ENCODE assay signal across 17 cellular contexts in genomic region chr4:184317234-184317918, GRCh38.
DNase-seq lines count a peak whose midpoint lies in the region; ATAC-seq and TF ChIP-seq lines count a peak whose summit lies in the region.
"Had no signal": no experiment of that assay in that cellular context is flagged by ENCODE, and none has a peak within 500 bp of the region (broad histone marks: within the 10 kb centered on the region; RNA-seq: fewer than 3 reads in every experiment).

No MANE protein-coding gene starts in this region.

- H4K8ac ChIP-seq in IMR-90 (ENCODE audit: low read depth in 2 of 2, low read length in 2 of 2): no peak overlapping the region

- no peak overlapping the region for H3K23ac ChIP-seq in IMR-90 (ENCODE audit: low read depth, low read length)

- H3K4me2 ChIP-seq in IMR-90 (ENCODE audit: low read depth, low read length): no peak overlapping the region

- H3K9me3 ChIP-seq in IMR-90 (ENCODE audit: control insufficient read depth, insufficient read depth, low read length): no peaks in the 10 kb centered on the region
- H3K9me3 ChIP-seq: gastrocnemius medialis had no signal

- H4K91ac ChIP-seq in IMR-90 (ENCODE audit: insufficient read depth, low read depth, low read length): no peak overlapping the region

- no peak for ATAC-seq in IMR-90 (ENCODE audit: low read depth)
- no peak for ATAC-seq in activated CD8-positive, alpha-beta T cell treated with anti-CD3 and anti-CD28 coated beads, Interleukin-2, amount 10 ng/mL, durations not matched to agents 7 days and 5 days
- no peak for ATAC-seq in stimulated activated naive B cell treated with anti-CD40 and anti-IgM and Interleukin-4, amounts not matched to agents 10 μg/mL and 1 μg/mL and 100 μg/mL, for 72 hours (replicated peaks)
- ATAC-seq: gastrocnemius medialis, left colon, T-cell had no signal

- no peak overlapping the region for H3K14ac ChIP-seq in IMR-90 (replicated peaks; ENCODE audit: low read depth, low read length)

- no peaks in the 10 kb centered on the region for H3K27me3 ChIP-seq in IMR-90 (ENCODE audit: control insufficient read depth, insufficient read depth, low read length)
- H3K27me3 ChIP-seq: gastrocnemius medialis had no signal

- no peaks in the 10 kb centered on the region for H3K27me3 Mint-ChIP-seq in activated CD8-positive, alpha-beta T cell treated with anti-CD3 and anti-CD28 coated beads, Interleukin-2, amount 10 ng/mL, durations not matched to agents 7 days and 5 days (ENCODE audit: low read depth)
- H3K27me3 Mint-ChIP-seq in stimulated activated naive B cell treated with anti-CD40 and anti-IgM and Interleukin-4, amounts not matched to agents 10 μg/mL and 1 μg/mL and 100 μg/mL, for 72 hours: no peaks in the 10 kb centered on the region
- H3K27me3 Mint-ChIP-seq in activated naive CD4-positive, alpha-beta T cell treated with anti-CD3 and anti-CD28 coated beads, Interleukin-2, amount 10 ng/mL, durations not matched to agents 7 days and 5 days: no peaks in the 10 kb centered on the region
- H3K27me3 Mint-ChIP-seq: activated CD4-positive, alpha-beta memory T cell treated with anti-CD3 and anti-CD28 coated beads, Interleukin-2, amount 10 ng/mL, durations not matched to agents 7 days and 5 days; T-cell had no signal

- no peak overlapping the region for H3K56ac ChIP-seq in IMR-90 (ENCODE audit: extremely low read depth, insufficient read depth, low read length)

- H3K9me3 Mint-ChIP-seq in activated CD8-positive, alpha-beta T cell treated with anti-CD3 and anti-CD28 coated beads, Interleukin-2, amount 10 ng/mL, durations not matched to agents 7 days and 5 days (ENCODE audit: insufficient read depth): no peaks in the 10 kb centered on the region
- H3K9me3 Mint-ChIP-seq in stimulated activated naive B cell treated with anti-CD40 and anti-IgM and Interleukin-4, amounts not matched to agents 10 μg/mL and 1 μg/mL and 100 μg/mL, for 72 hours: no peaks in the 10 kb centered on the region
- no peaks in the 10 kb centered on the region for H3K9me3 Mint-ChIP-seq in activated naive CD4-positive, alpha-beta T cell treated with anti-CD3 and anti-CD28 coated beads, Interleukin-2, amount 10 ng/mL, durations not matched to agents 7 days and 5 days
- H3K9me3 Mint-ChIP-seq: activated CD4-positive, alpha-beta memory T cell treated with anti-CD3 and anti-CD28 coated beads, Interleukin-2, amount 10 ng/mL, durations not matched to agents 7 days and 5 days; T-cell had no signal

- TF ChIP-seq CTCF in IMR-90 (conservative IDR thresholded peaks at IDR 0.05; ENCODE audit: low read depth, low read length): no peak

- DNase-seq in IMR-90: peak; percentile 16
- peak; percentile 18 for DNase-seq in activated CD8-positive, alpha-beta T cell treated with anti-CD3 and anti-CD28 coated beads, Interleukin-2, amount 10 ng/mL, durations not matched to agents 7 days and 5 days
- peak; percentile 66 for DNase-seq in glomerular visceral epithelial cell (ENCODE audit: extremely low spot score)
- no peak for DNase-seq in stimulated activated naive B cell treated with anti-CD40 and anti-IgM and Interleukin-4, amounts not matched to agents 10 μg/mL and 1 μg/mL and 100 μg/mL, for 72 hours
- DNase-seq in hippocampal formation (lab: John Stamatoyannopoulos, UW): no peak
- no peak for DNase-seq in islet precursor cell
- no peak for DNase-seq in activated naive CD4-positive, alpha-beta T cell treated with anti-CD3 and anti-CD28 coated beads, Interleukin-2, amount 10 ng/mL, durations not matched to agents 7 days and 5 days
- DNase-seq: activated CD4-positive, alpha-beta memory T cell treated with anti-CD3 and anti-CD28 coated beads, Interleukin-2, amount 10 ng/mL, durations not matched to agents 7 days and 5 days; activated T-cell treated with anti-CD3 and anti-CD28 coated beads, Interleukin-2, amount 50 U/mL, for 48 hours; DMS79 treated with DMSO at 0.1 percent for 48 hours; gastrocnemius medialis; KBM-7; left colon; NCI-H2081; NCI-H446 treated with DMSO at 0.1 percent for 48 hours; T-cell had no signal

- no peak for TF ChIP-seq POLR2A in IMR-90 (IDR thresholded peaks at IDR 0.05; ENCODE audit: low read depth, low read length)

- H2AK5ac ChIP-seq in IMR-90 (ENCODE audit: low read depth, low read length): no peak overlapping the region

- H3K4me1 ChIP-seq in IMR-90 (ENCODE audit: control insufficient read depth, insufficient read depth, low read length): no peaks in the 10 kb centered on the region; the same call in 1 of the 2 replicates
- H3K4me1 ChIP-seq: gastrocnemius medialis had no signal

- H3K27ac ChIP-seq in IMR-90 (ENCODE audit: insufficient read depth, low read length): no peak overlapping the region
- H3K27ac ChIP-seq: gastrocnemius medialis, VCaP had no signal

- H3K18ac ChIP-seq in IMR-90 (ENCODE audit: low read depth, low read length): no peak overlapping the region

- no peak overlapping the region for H3K27ac Mint-ChIP-seq in activated CD8-positive, alpha-beta T cell treated with anti-CD3 and anti-CD28 coated beads, Interleukin-2, amount 10 ng/mL, durations not matched to agents 7 days and 5 days
- peak overlapping the region; percentile 96 for H3K27ac Mint-ChIP-seq in stimulated activated naive B cell treated with anti-CD40 and anti-IgM and Interleukin-4, amounts not matched to agents 10 μg/mL and 1 μg/mL and 100 μg/mL, for 72 hours
- H3K27ac Mint-ChIP-seq in activated naive CD4-positive, alpha-beta T cell treated with anti-CD3 and anti-CD28 coated beads, Interleukin-2, amount 10 ng/mL, durations not matched to agents 7 days and 5 days: no peak overlapping the region
- H3K27ac Mint-ChIP-seq: activated CD4-positive, alpha-beta memory T cell treated with anti-CD3 and anti-CD28 coated beads, Interleukin-2, amount 10 ng/mL, durations not matched to agents 7 days and 5 days; T-cell had no signal

- dilution Hi-C loops in IMR-90 (cut with HindIII; ENCODE audit: low sequenced_read_pairs, unreplicated experiment): no loop called here

- H3K4me3 Mint-ChIP-seq in activated CD8-positive, alpha-beta T cell treated with anti-CD3 and anti-CD28 coated beads, Interleukin-2, amount 10 ng/mL, durations not matched to agents 7 days and 5 days: no peak overlapping the region
- H3K4me3 Mint-ChIP-seq in stimulated activated naive B cell treated with anti-CD40 and anti-IgM and Interleukin-4, amounts not matched to agents 10 μg/mL and 1 μg/mL and 100 μg/mL, for 72 hours: peak overlapping the region; percentile 17 to 46
- H3K4me3 Mint-ChIP-seq in activated naive CD4-positive, alpha-beta T cell treated with anti-CD3 and anti-CD28 coated beads, Interleukin-2, amount 10 ng/mL, durations not matched to agents 7 days and 5 days: no peak overlapping the region
- H3K4me3 Mint-ChIP-seq: activated CD4-positive, alpha-beta memory T cell treated with anti-CD3 and anti-CD28 coated beads, Interleukin-2, amount 10 ng/mL, durations not matched to agents 7 days and 5 days; T-cell had no signal

- no peaks in the 10 kb centered on the region for H3K9me1 ChIP-seq in IMR-90 (ENCODE audit: insufficient read depth, low read length)

- no peak overlapping the region for H3K4ac ChIP-seq in IMR-90 (ENCODE audit: low read depth, low read length)

- no peak overlapping the region for H2BK120ac ChIP-seq in IMR-90 (ENCODE audit: low read depth, low read length)

- no peak overlapping the region for H2AK9ac ChIP-seq in IMR-90 (replicated peaks; ENCODE audit: low read depth, low read length, poor library complexity)

- H3K9ac ChIP-seq in IMR-90 (ENCODE audit: low read depth, low read length): no peak overlapping the region

- no TSS peak for BruUV-seq in IMR-90 (replicated peaks; lab: Mats Ljungman, UMichigan)

- no peak overlapping the region for H2BK15ac ChIP-seq in IMR-90 (ENCODE audit: low read depth, low read length)

- H2BK5ac ChIP-seq in IMR-90 (ENCODE audit: low read depth, low read length, poor library complexity, severe bottlenecking): no peak overlapping the region

- TF ChIP-seq RAD21 in IMR-90 (IDR thresholded peaks at IDR 0.05; ENCODE audit: low read length): no peak

- 83% methylated on average over 9 of the region's 14 CpGs; no CpG with 5 or more reads in 1 of the 2 experiments for WGBS in IMR-90 (ENCODE audit: extremely low coverage in 2 of 2, insufficient read length in 1 of 2), 2 experiments

- CTCF ChIA-PET in IMR-90 (lab: Yijun Ruan, JAX): interaction anchor here (0.6 kb wide), 1 partner anchor 230 kb away, joined by 8 read pairs; no protein-coding TSS in a partner anchor
- CTCF ChIA-PET in activated CD8-positive, alpha-beta T cell treated with anti-CD3 and anti-CD28 coated beads, Interleukin-2, amount 10 ng/mL, durations not matched to agents 7 days and 5 days (lab: Charles Lee): no interaction called here
- CTCF ChIA-PET in activated naive CD4-positive, alpha-beta T cell treated with anti-CD3 and anti-CD28 coated beads, Interleukin-2, amount 10 ng/mL, durations not matched to agents 7 days and 5 days (lab: Charles Lee): no interaction called here

- no peaks in the 10 kb centered on the region for H3K36me3 ChIP-seq in IMR-90 (ENCODE audit: control insufficient read depth, insufficient read depth, low read length)
- H3K36me3 ChIP-seq: gastrocnemius medialis had no signal

- H4K5ac ChIP-seq in IMR-90 (ENCODE audit: low read depth, low read length): no peak overlapping the region

- H3K4me1 Mint-ChIP-seq in activated CD8-positive, alpha-beta T cell treated with anti-CD3 and anti-CD28 coated beads, Interleukin-2, amount 10 ng/mL, durations not matched to agents 7 days and 5 days (ENCODE audit: low read depth): peaks cover 68% of the 10 kb centered on the region
- peaks cover 66 to 84% of the 10 kb centered on the region in 2 donors for H3K4me1 Mint-ChIP-seq in stimulated activated naive B cell treated with anti-CD40 and anti-IgM and Interleukin-4, amounts not matched to agents 10 μg/mL and 1 μg/mL and 100 μg/mL, for 72 hours
- H3K4me1 Mint-ChIP-seq in activated naive CD4-positive, alpha-beta T cell treated with anti-CD3 and anti-CD28 coated beads, Interleukin-2, amount 10 ng/mL, durations not matched to agents 7 days and 5 days: peaks cover 43% of the 10 kb centered on the region

- H3K79me1 ChIP-seq in IMR-90 (ENCODE audit: low read depth in 1 of 2, low read length in 2 of 2): no peaks in the 10 kb centered on the region

- H3K4me3 ChIP-seq in IMR-90 (ENCODE audit: insufficient read depth, low read depth, low read length): no peak overlapping the region
- H3K4me3 ChIP-seq: gastrocnemius medialis had no signal

- no peaks in the 10 kb centered on the region for H4K20me1 ChIP-seq in IMR-90 (ENCODE audit: insufficient read depth, low read length)

- intact Hi-C loops in IMR-90 (cut with micrococcal nuclease): no loop called here

- H2BK20ac ChIP-seq in IMR-90 (ENCODE audit: low read depth, low read length): no peak overlapping the region

- no peak overlapping the region for H2AFZ ChIP-seq in IMR-90 (replicated peaks; ENCODE audit: low read length, poor library complexity)

- H3K36me3 Mint-ChIP-seq in activated CD8-positive, alpha-beta T cell treated with anti-CD3 and anti-CD28 coated beads, Interleukin-2, amount 10 ng/mL, durations not matched to agents 7 days and 5 days (ENCODE audit: low read depth): peaks cover 9% of the 10 kb centered on the region
- peaks cover 15 to 21% of the 10 kb centered on the region in 2 donors for H3K36me3 Mint-ChIP-seq in stimulated activated naive B cell treated with anti-CD40 and anti-IgM and Interleukin-4, amounts not matched to agents 10 μg/mL and 1 μg/mL and 100 μg/mL, for 72 hours
- H3K36me3 Mint-ChIP-seq in activated naive CD4-positive, alpha-beta T cell treated with anti-CD3 and anti-CD28 coated beads, Interleukin-2, amount 10 ng/mL, durations not matched to agents 7 days and 5 days: no peaks in the 10 kb centered on the region
- H3K36me3 Mint-ChIP-seq: T-cell had no signal

- POLR2A ChIA-PET in IMR-90 (lab: Charles Lee; ENCODE audit: unreplicated experiment): no interaction called here
- POLR2A ChIA-PET in activated CD8-positive, alpha-beta T cell treated with anti-CD3 and anti-CD28 coated beads, Interleukin-2, amount 10 ng/mL, durations not matched to agents 7 days and 5 days (lab: Charles Lee): interaction anchor here (0.8 to 1.5 kb wide), 4 partner anchors 157 to 220 kb away, joined by 3 to 5 read pairs (median 4); partner anchors contain the start of gene IRF2

- in situ Hi-C loops in IMR-90 (cut with MboI; ENCODE audit: low sequenced_read_pairs): no loop called here

Comparison
In these comparisons a context has a peak if more than half of its experiments do, and no peak if none do; other contexts are left out.
1. DNase-seq: peak in IMR-90 (single experiment), activated CD8-positive, alpha-beta T cell treated with anti-CD3 and anti-CD28 coated beads, Interleukin-2, amount 10 ng/mL, durations not matched to agents 7 days and 5 days (single experiment) and glomerular visceral epithelial cell (single experiment); none in stimulated activated naive B cell treated with anti-CD40 and anti-IgM and Interleukin-4, amounts not matched to agents 10 μg/mL and 1 μg/mL and 100 μg/mL, for 72 hours (single experiment), hippocampal formation (0 of 2), islet precursor cell (single experiment) and activated naive CD4-positive, alpha-beta T cell treated with anti-CD3 and anti-CD28 coated beads, Interleukin-2, amount 10 ng/mL, durations not matched to agents 7 days and 5 days (single experiment).
2. H3K4me3 Mint-ChIP-seq: peak in stimulated activated naive B cell treated with anti-CD40 and anti-IgM and Interleukin-4, amounts not matched to agents 10 μg/mL and 1 μg/mL and 100 μg/mL, for 72 hours (2 of 2); none in activated CD8-positive, alpha-beta T cell treated with anti-CD3 and anti-CD28 coated beads, Interleukin-2, amount 10 ng/mL, durations not matched to agents 7 days and 5 days (single experiment) and activated naive CD4-positive, alpha-beta T cell treated with anti-CD3 and anti-CD28 coated beads, Interleukin-2, amount 10 ng/mL, durations not matched to agents 7 days and 5 days (single experiment).